Comparison of ENCODE assay signal across 8 cellular contexts in the genomic region with DNA sequence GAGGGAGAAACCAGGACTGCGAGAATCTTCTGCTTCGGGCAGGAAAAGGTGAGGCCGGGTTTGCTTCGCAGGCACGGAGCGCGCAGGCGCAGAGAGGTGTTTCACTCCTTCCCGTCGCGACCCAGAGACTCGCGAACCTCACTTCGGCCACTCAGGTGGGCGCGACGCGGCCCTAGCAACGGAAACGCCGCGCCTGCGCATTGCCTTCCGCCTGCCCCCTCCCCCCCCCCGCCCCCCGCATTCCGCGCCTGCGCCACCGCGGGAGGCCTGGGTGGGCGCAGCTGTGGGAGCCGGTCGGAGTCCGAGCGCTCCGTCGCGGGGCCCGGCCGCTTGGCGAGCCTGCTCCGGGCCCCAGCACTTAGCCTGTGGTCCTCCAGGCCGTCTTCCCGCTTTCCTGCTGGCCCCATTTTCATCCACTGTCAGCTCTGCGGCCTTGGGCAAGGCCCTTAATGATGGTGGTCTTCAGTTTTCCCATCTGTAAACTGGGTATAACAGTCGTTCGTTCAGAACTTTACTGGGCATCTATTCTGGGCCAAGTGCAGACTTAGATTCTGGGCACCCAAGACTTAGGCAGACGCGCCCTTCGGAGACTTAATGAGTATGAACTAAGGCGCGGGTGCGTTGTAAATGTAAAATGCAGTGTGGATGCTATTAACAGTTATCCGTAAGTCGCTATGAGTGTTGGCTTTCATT.
DNase-seq lines count a peak whose midpoint lies in the region; ATAC-seq, FAIRE-seq and TF ChIP-seq lines count a peak whose summit lies in the region.

No MANE protein-coding gene starts in this region.

- intact Hi-C loops in pancreas (cut with DNase I) (no loop called here), tibial artery (cut with DNase I; ENCODE audit: low total_unique reads) (no loop called here)

- H3K27me3 ChIP-seq in pancreas (no peaks in the 10 kb centered on the region), tibial artery (peaks cover 0 to 11% of the 10 kb centered on the region in 2 donors)

- H3K4me1 ChIP-seq in pancreas (no peaks in the 10 kb centered on the region), tibial artery (peaks cover 0 to 11% (median 6%) of the 10 kb centered on the region in 4 donors)

- ATAC-seq in activated T-helper 17 cell treated with anti-CD3 and anti-CD28 coated beads, Interleukin-2, amount 50 U/mL, for 72 hours (replicated peaks), result peak; percentile 70
- ATAC-seq in pancreas, result peak; percentile 80 to 91 (median 86)
- ATAC-seq in HG02571 (IDR thresholded peaks at IDR 0.05; ENCODE audit: unreplicated experiment), result no peak
- no peak for ATAC-seq in GM21381 (IDR thresholded peaks at IDR 0.05; ENCODE audit: unreplicated experiment)
- ATAC-seq in GM19452 (IDR thresholded peaks at IDR 0.05; ENCODE audit: unreplicated experiment), result no peak

- peak overlapping the region in 1 of 3 donors; percentile 38 for H3K27ac Mint-ChIP-seq in IgD-negative memory B cell
- H3K27ac Mint-ChIP-seq in activated T-helper 17 cell treated with anti-CD3 and anti-CD28 coated beads, Interleukin-2, amount 50 U/mL, for 72 hours, result no peak overlapping the region

- H3K36me3 Mint-ChIP-seq in IgD-negative memory B cell, result no peaks in the 10 kb centered on the region
- H3K36me3 Mint-ChIP-seq in activated T-helper 17 cell treated with anti-CD3 and anti-CD28 coated beads, Interleukin-2, amount 50 U/mL, for 72 hours (ENCODE audit: low read depth), result no peaks in the 10 kb centered on the region

- H3K9me3 Mint-ChIP-seq in IgD-negative memory B cell, result peaks cover 0 to 3% (median 0%) of the 10 kb centered on the region in 3 donors
- no peaks in the 10 kb centered on the region for H3K9me3 Mint-ChIP-seq in activated T-helper 17 cell treated with anti-CD3 and anti-CD28 coated beads, Interleukin-2, amount 50 U/mL, for 72 hours

- H3K9me3 ChIP-seq in pancreas (no peaks in the 10 kb centered on the region), tibial artery (no peaks in the 10 kb centered on the region)

- H3K4me3 ChIP-seq in pancreas (peak overlapping the region; percentile 19 to 50 (median 30)), tibial artery (peak overlapping the region; percentile 43 to 55)

- 21 to 22% methylated on average over 50 to 55 of the region's 56 CpGs for WGBS in pancreas, 2 donors

- peaks cover 5% of the 10 kb centered on the region in 3 donors for H3K4me1 Mint-ChIP-seq in IgD-negative memory B cell
- peaks cover 10% of the 10 kb centered on the region for H3K4me1 Mint-ChIP-seq in activated T-helper 17 cell treated with anti-CD3 and anti-CD28 coated beads, Interleukin-2, amount 50 U/mL, for 72 hours

- H3K27me3 Mint-ChIP-seq in IgD-negative memory B cell, result peaks cover 23% of the 10 kb centered on the region
- peaks cover 33% of the 10 kb centered on the region for H3K27me3 Mint-ChIP-seq in activated T-helper 17 cell treated with anti-CD3 and anti-CD28 coated beads, Interleukin-2, amount 50 U/mL, for 72 hours

- no peak for TF ChIP-seq CTCF in pancreas (IDR thresholded peaks at IDR 0.05)
- no peak for TF ChIP-seq CTCF in tibial artery (IDR thresholded peaks at IDR 0.05)

- peak overlapping the region in 3 of 4 donors; percentile 60 to 87 (median 65) for H3K4me3 Mint-ChIP-seq in IgD-negative memory B cell
- peak overlapping the region; percentile 68 for H3K4me3 Mint-ChIP-seq in activated T-helper 17 cell treated with anti-CD3 and anti-CD28 coated beads, Interleukin-2, amount 50 U/mL, for 72 hours

- no peak overlapping the region for H3K27ac ChIP-seq in pancreas
- no peak overlapping the region for H3K27ac ChIP-seq in tibial artery

- no peak for FAIRE-seq in pancreas (lab: Jason Lieb, UNC)

- peak; percentile 88 for DNase-seq in germinal center (ENCODE audit: low spot score)
- DNase-seq in pancreas, result peak; percentile 63 to 87 (median 68)
- DNase-seq in tibial artery, result peak in 1 of 2 donors; percentile 29

- H3K36me3 ChIP-seq in pancreas (no peaks in the 10 kb centered on the region), tibial artery (no peaks in the 10 kb centered on the region)

Comparison
In these comparisons a context has a peak if more than half of its experiments do, and no peak if none do; other contexts are left out.
1. ATAC-seq: peak in activated T-helper 17 cell treated with anti-CD3 and anti-CD28 coated beads, Interleukin-2, amount 50 U/mL, for 72 hours (single experiment) and pancreas (4 of 4); none in HG02571 (single experiment), GM21381 (single experiment) and GM19452 (single experiment).